ENCODE assay signal across 11 cellular contexts in the genomic region with DNA sequence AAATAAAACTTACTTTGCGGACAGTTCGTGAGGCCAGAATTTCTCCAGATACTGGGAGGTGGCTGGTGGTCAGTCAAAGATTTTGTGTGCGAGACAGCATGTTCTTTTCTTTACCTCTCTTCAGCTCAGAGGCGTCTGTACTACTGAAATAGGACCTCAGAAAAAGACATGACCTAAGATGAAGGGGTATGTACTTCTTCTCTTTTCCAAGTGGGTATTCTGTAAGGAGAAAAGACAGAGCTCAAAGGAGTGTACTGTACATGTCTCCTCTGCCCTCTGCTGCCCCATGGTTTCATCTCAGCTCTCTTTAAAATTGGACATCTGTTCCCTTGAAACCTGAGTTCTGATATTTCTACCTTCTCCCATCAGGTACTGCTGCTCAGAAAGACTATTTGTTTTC. TPM values are rescaled to one million over a fixed set of nuclear protein-coding genes. Genes with fewer than 3 reads are reported as not detected.
DNase-seq lines count a peak whose midpoint lies in the region; ATAC-seq, FAIRE-seq and TF ChIP-seq lines count a peak whose summit lies in the region.
"Had no signal": no experiment of that assay in that cellular context is flagged by ENCODE, and none has a peak within 500 bp of the region (broad histone marks: within the 10 kb centered on the region; RNA-seq: fewer than 3 reads in every experiment).

No MANE protein-coding gene starts in this region.

- H3K9me3 ChIP-seq in CD4-positive, alpha-beta T cell (ENCODE audit: control insufficient read depth, low read length) = no peaks in the 10 kb centered on the region
- no peaks in the 10 kb centered on the region for H3K9me3 ChIP-seq in SJSA1 (replicated peaks)
- H3K9me3 ChIP-seq in pancreas = no peaks in the 10 kb centered on the region

- peak overlapping the region; percentile 18 for H3K4me3 ChIP-seq in SJSA1
- peak overlapping the region; percentile 33 for H3K4me3 ChIP-seq in fibroblast of mammary gland (ENCODE audit: control insufficient read depth, low read depth, low read length)
- H3K4me3 ChIP-seq in pancreas = no peak overlapping the region

- no peak for ATAC-seq in CD4-positive, alpha-beta T cell (ENCODE audit: poor library complexity)
- peak in 3 of 4 donors; percentile 22 to 57 (median 33) for ATAC-seq in pancreas

- no peaks in the 10 kb centered on the region for H3K36me3 Mint-ChIP-seq in CD4-positive, alpha-beta T cell (ENCODE audit: low read depth)

- intact Hi-C loops in CD4-positive, alpha-beta T cell (cut with DNase I, micrococcal nuclease) = loop anchor here (2.0 to 10.0 kb wide), 4 partner anchors 35 to 773 kb away; a partner anchor contains a TSS
- intact Hi-C loops in pancreas (cut with DNase I) = no loop called here

- peak overlapping the region; percentile 25 for H3K4me3 Mint-ChIP-seq in CD4-positive, alpha-beta T cell

- no peak for TF ChIP-seq CTCF in CD4-positive, alpha-beta T cell (IDR thresholded peaks at IDR 0.05)
- TF ChIP-seq CTCF in fibroblast of mammary gland (conservative IDR thresholded peaks at IDR 0.05; ENCODE audit: control insufficient read depth, insufficient read depth, low read depth, low read length) = no peak
- TF ChIP-seq CTCF in pancreas (IDR thresholded peaks at IDR 0.05) = no peak
- TF ChIP-seq CTCF in GM20000 (IDR thresholded peaks at IDR 0.05; ENCODE audit: extremely low read depth, missing control alignments) = no peak

- no peaks in the 10 kb centered on the region for H3K27me3 Mint-ChIP-seq in CD4-positive, alpha-beta T cell

- H3K9me3 Mint-ChIP-seq in CD4-positive, alpha-beta T cell = no peaks in the 10 kb centered on the region

- DNase-seq in CD4-positive, alpha-beta T cell = no peak
- DNase-seq in SJSA1 (ENCODE audit: low read depth in 1 of 2, low spot score in 2 of 2) (no peak), fibroblast of mammary gland (ENCODE audit: low read depth) (no peak), pancreas (no peak), GM20000 (ENCODE audit: low spot score) (no peak), GM03348 (ENCODE audit: low spot score) (no peak), AG20443 (ENCODE audit: low spot score) (no peak), AG08395 (ENCODE audit: low spot score) (no peak)
- DNase-seq: NCI-H1105 treated with DMSO at 0.1 percent for 48 hours, NCI-H526 had no signal

- H3K36me3 ChIP-seq in SJSA1 (peaks cover 28% of the 10 kb centered on the region), pancreas (no peaks in the 10 kb centered on the region)

- no peak for FAIRE-seq in pancreas (lab: Jason Lieb, UNC)
- FAIRE-seq: endothelial cell of umbilical vein had no signal

- WGBS in pancreas, 2 donors = 33 to 34% methylated on average over 4 of the region's 4 CpGs

- H3K4me1 ChIP-seq in SJSA1 (replicated peaks) = peaks cover 76% of the 10 kb centered on the region
- H3K4me1 ChIP-seq in pancreas = peaks cover 0 to 15% (median 6%) of the 10 kb centered on the region in 3 donors

- H3K27me3 ChIP-seq in CD4-positive, alpha-beta T cell (ENCODE audit: control insufficient read depth, insufficient read depth, low read length) = no peaks in the 10 kb centered on the region
- H3K27me3 ChIP-seq in SJSA1 (replicated peaks) (no peaks in the 10 kb centered on the region), pancreas (no peaks in the 10 kb centered on the region)

- H3K4me1 Mint-ChIP-seq in CD4-positive, alpha-beta T cell (ENCODE audit: low read depth) = peaks cover 94% of the 10 kb centered on the region

- H3K27ac Mint-ChIP-seq in CD4-positive, alpha-beta T cell = no peak overlapping the region

- H3K27ac ChIP-seq in CD4-positive, alpha-beta T cell (ENCODE audit: low read depth, low read length) = no peak overlapping the region
- H3K27ac ChIP-seq in SJSA1 (peak overlapping the region; percentile 97), pancreas (no peak overlapping the region)

- POLR2A ChIA-PET in CD4-positive, alpha-beta T cell (lab: Charles Lee) = interaction anchor here (1.1 to 1.7 kb wide), 4 partner anchors 10 to 89 kb away, joined by 3 to 6 read pairs (median 4); no protein-coding TSS in a partner anchor

- CTCF ChIA-PET in CD4-positive, alpha-beta T cell (lab: Charles Lee) = interaction anchor here (1.2 kb wide), 1 partner anchor 37 kb away, joined by 5 read pairs; a partner anchor contains a TSS

RNA-seq across cellular contexts. Expression of a gene that starts 38.1 kb away (rescaled TPM):
- total RNA-seq in CD4-positive, alpha-beta T cell = 1 to 10 TPM; 8.1 to 9.4 TPM
- total RNA-seq in SJSA1 (2014; rRNA removed; shearing (Covaris generic)) = 255 and 283 TPM in 2 replicates
- 10 to 100 TPM; 18.6 to 48.9 (median 28.9) TPM for total RNA-seq in pancreas
- polyA plus RNA-seq in pancreas = 10 to 100 TPM; 11.6 to 13.6 TPM

Comparison
In these comparisons a context has a peak if more than half of its experiments do, and no peak if none do; other contexts are left out.
1. H3K4me3 ChIP-seq: peak in SJSA1 (single experiment) and fibroblast of mammary gland (single experiment); none in pancreas (0 of 4).
2. intact Hi-C loops: an anchor here in CD4-positive, alpha-beta T cell (2.0 to 10.0 kb wide); none called in pancreas.